14 cellular contexts compared by ENCODE assay signal in genomic region chr13:81302677-81303076, GRCh38.
DNase-seq lines count a peak whose midpoint lies in the region; ATAC-seq and TF ChIP-seq lines count a peak whose summit lies in the region.
"Had no signal": no experiment of that assay in that cellular context is flagged by ENCODE, and none has a peak within 500 bp of the region (broad histone marks: within the 10 kb centered on the region; RNA-seq: fewer than 3 reads in every experiment).

No MANE protein-coding gene starts in this region.

- no peak overlapping the region for H2AFZ ChIP-seq in IMR-90 (replicated peaks; ENCODE audit: low read length, poor library complexity)
- 0 out of 2 replicates have a peak overlapping the region, but pooled peaks have one; percentile 18 for H2AFZ ChIP-seq in OCI-LY3 (ENCODE audit: low read depth, low read length)
- H2AFZ ChIP-seq: GM23248 had no signal

- H3K4me3 ChIP-seq in IMR-90 (ENCODE audit: insufficient read depth, low read depth, low read length) (no peak overlapping the region), OCI-LY3 (ENCODE audit: low read length) (no peak overlapping the region), epithelial cell of esophagus (ENCODE audit: low read length) (no peak overlapping the region)
- H3K4me3 ChIP-seq: GM23248 had no signal

- no peaks in the 10 kb centered on the region for H3K79me1 ChIP-seq in IMR-90 (ENCODE audit: low read depth in 1 of 2, low read length in 2 of 2)

- H3K18ac ChIP-seq in IMR-90 (ENCODE audit: low read depth, low read length): no peak overlapping the region

- no peak overlapping the region for H2BK15ac ChIP-seq in IMR-90 (ENCODE audit: low read depth, low read length)

- H2BK20ac ChIP-seq in IMR-90 (ENCODE audit: low read depth, low read length): no peak overlapping the region

- H3K4me1 ChIP-seq in IMR-90 (ENCODE audit: control insufficient read depth, insufficient read depth, low read length) (no peaks in the 10 kb centered on the region), OCI-LY3 (ENCODE audit: low read length) (no peaks in the 10 kb centered on the region)
- H3K4me1 ChIP-seq: Caco-2 had no signal

- TF ChIP-seq CTCF in IMR-90 (conservative IDR thresholded peaks at IDR 0.05; ENCODE audit: low read depth, low read length) (no peak), OCI-LY3 (IDR thresholded peaks at IDR 0.05; ENCODE audit: low read depth, low read length) (no peak), epithelial cell of esophagus (IDR thresholded peaks at IDR 0.05; ENCODE audit: insufficient read depth, low read depth, low read length, missing control alignments) (no peak)

- DNase-seq in IMR-90 (no peak), epithelial cell of esophagus (ENCODE audit: low read depth) (peak; percentile 9), iPS-NIHi11 (ENCODE audit: low spot score) (no peak), erythroblast (lab: John Stamatoyannopoulos, UW) (no peak)
- DNase-seq: ACHN; Caco-2; CD4-positive, alpha-beta T cell; GM23248; H7; HFFc6 had no signal

- H4K20me1 ChIP-seq in IMR-90 (ENCODE audit: insufficient read depth, low read length) (no peaks in the 10 kb centered on the region), OCI-LY3 (ENCODE audit: insufficient read depth, low read length) (no peaks in the 10 kb centered on the region)

- in situ Hi-C loops in IMR-90 (cut with MboI; ENCODE audit: low sequenced_read_pairs): no loop called here

- no peak overlapping the region for H3K56ac ChIP-seq in IMR-90 (ENCODE audit: extremely low read depth, insufficient read depth, low read length)

- no peak overlapping the region for H4K91ac ChIP-seq in IMR-90 (ENCODE audit: insufficient read depth, low read depth, low read length)

- H2AK9ac ChIP-seq in IMR-90 (replicated peaks; ENCODE audit: low read depth, low read length, poor library complexity): no peak overlapping the region

- H3K27me3 ChIP-seq in IMR-90 (ENCODE audit: control insufficient read depth, insufficient read depth, low read length) (no peaks in the 10 kb centered on the region), OCI-LY3 (ENCODE audit: low read depth, low read length) (no peaks in the 10 kb centered on the region)

- CTCF ChIA-PET in IMR-90 (lab: Yijun Ruan, JAX): no interaction called here

- H3K4ac ChIP-seq in IMR-90 (ENCODE audit: low read depth, low read length): no peak overlapping the region

- no peaks in the 10 kb centered on the region for H3K36me3 ChIP-seq in IMR-90 (ENCODE audit: control insufficient read depth, insufficient read depth, low read length)
- H3K36me3 ChIP-seq in OCI-LY3 (replicated peaks; ENCODE audit: low read depth, low read length): no peaks in the 10 kb centered on the region

- no peaks in the 10 kb centered on the region for H3K9me1 ChIP-seq in IMR-90 (ENCODE audit: insufficient read depth, low read length)

- H3K14ac ChIP-seq in IMR-90 (replicated peaks; ENCODE audit: low read depth, low read length): no peak overlapping the region

- dilution Hi-C loops in IMR-90 (cut with HindIII; ENCODE audit: low sequenced_read_pairs, unreplicated experiment): no loop called here

- ATAC-seq in IMR-90 (ENCODE audit: low read depth) (no peak), GM19397 (IDR thresholded peaks at IDR 0.05; ENCODE audit: unreplicated experiment) (no peak)
- ATAC-seq: HCT116 had no signal

- no peak overlapping the region for H4K8ac ChIP-seq in IMR-90 (ENCODE audit: low read depth in 2 of 2, low read length in 2 of 2)

- H3K4me2 ChIP-seq in IMR-90 (ENCODE audit: low read depth, low read length) (no peak overlapping the region), OCI-LY3 (ENCODE audit: low read length) (no peak overlapping the region)

- no peak overlapping the region for H3K27ac ChIP-seq in IMR-90 (ENCODE audit: insufficient read depth, low read length)
- no peak overlapping the region for H3K27ac ChIP-seq in OCI-LY3 (ENCODE audit: low read length)
- H3K27ac ChIP-seq: C4-2B, GM23248 had no signal

- TF ChIP-seq POLR2A in IMR-90 (IDR thresholded peaks at IDR 0.05; ENCODE audit: low read depth, low read length) (no peak), erythroblast (IDR thresholded peaks at IDR 0.05; ENCODE audit: low read length) (no peak)

- WGBS in IMR-90 (ENCODE audit: extremely low coverage in 2 of 2, insufficient read length in 1 of 2), 2 experiments: no CpG with 5 or more reads among the region's 2 CpGs

- BruUV-seq in IMR-90 (replicated peaks; lab: Mats Ljungman, UMichigan): no TSS peak

- no peak overlapping the region for H2BK120ac ChIP-seq in IMR-90 (ENCODE audit: low read depth, low read length)

- peaks cover 6% of the 10 kb centered on the region for H3K9me3 ChIP-seq in IMR-90 (ENCODE audit: control insufficient read depth, insufficient read depth, low read length)
- H3K9me3 ChIP-seq in OCI-LY3 (ENCODE audit: insufficient read depth, low read length): no peaks in the 10 kb centered on the region
- H3K9me3 ChIP-seq: Caco-2 had no signal

- H3K23ac ChIP-seq in IMR-90 (ENCODE audit: low read depth, low read length): no peak overlapping the region

- TF ChIP-seq RAD21 in IMR-90 (IDR thresholded peaks at IDR 0.05; ENCODE audit: low read length): no peak

- no peak overlapping the region for H2BK5ac ChIP-seq in IMR-90 (ENCODE audit: low read depth, low read length, poor library complexity, severe bottlenecking)

- H4K5ac ChIP-seq in IMR-90 (ENCODE audit: low read depth, low read length): no peak overlapping the region

- H2AK5ac ChIP-seq in IMR-90 (ENCODE audit: low read depth, low read length): no peak overlapping the region

- no peak overlapping the region for H3K9ac ChIP-seq in IMR-90 (ENCODE audit: low read depth, low read length)
- no peak overlapping the region for H3K9ac ChIP-seq in OCI-LY3 (ENCODE audit: low read length)
- H3K9ac ChIP-seq: GM23248 had no signal

- no peaks in the 10 kb centered on the region for H3K79me2 ChIP-seq in OCI-LY3 (ENCODE audit: low read length)

- POLR2A ChIA-PET in IMR-90 (lab: Charles Lee; ENCODE audit: unreplicated experiment): interaction anchor here (0.5 kb wide), 1 partner anchor 275 kb away, joined by 3 read pairs; no protein-coding TSS in a partner anchor

- intact Hi-C loops in IMR-90 (cut with micrococcal nuclease): no loop called here

TF ChIP-seq in IMR-90, 13 proteins besides CTCF, POLR2A, EP300 and RAD21:
- peak; percentile 50 for TF ChIP-seq CEBPB (IDR thresholded peaks at IDR 0.05; ENCODE audit: low read depth, low read length)
- TF ChIP-seq RFX5 (IDR thresholded peaks at IDR 0.05; ENCODE audit: low read depth, low read length): no peak
- TF ChIP-seq NFE2L2 (IDR thresholded peaks at IDR 0.05; ENCODE audit: low read depth, low read length): no peak
- no peak for TF ChIP-seq SMC3 (IDR thresholded peaks at IDR 0.05; ENCODE audit: low read depth, low read length)
- no peak for TF ChIP-seq USF2 (IDR thresholded peaks at IDR 0.05; ENCODE audit: low read depth, low read length)
